8 cellular contexts compared by ENCODE assay signal in the genomic region with DNA sequence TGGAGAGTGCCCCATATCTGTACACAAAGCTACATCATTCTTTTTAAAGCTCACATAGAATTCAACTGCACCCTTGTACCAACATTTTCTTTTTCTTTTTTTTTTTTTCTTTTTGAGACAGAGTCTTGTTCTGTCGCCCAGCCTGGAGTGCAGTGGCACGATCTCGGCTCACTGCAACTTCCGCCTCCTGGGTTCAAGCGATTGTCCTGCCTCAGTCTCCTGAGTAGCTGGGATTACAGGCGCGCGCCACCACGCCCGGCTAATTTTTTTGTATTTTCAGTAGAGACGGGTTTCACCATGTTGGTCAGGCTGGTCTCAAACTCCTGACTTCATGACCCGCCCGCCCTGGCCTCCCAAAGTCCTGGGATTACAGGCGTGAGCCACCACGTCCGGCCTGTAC. TPM values are rescaled to one million over a fixed set of nuclear protein-coding genes. Genes with fewer than 3 reads are reported as not detected.
DNase-seq lines count a peak whose midpoint lies in the region; ATAC-seq and TF ChIP-seq lines count a peak whose summit lies in the region.
"Not testable (repeated sequence)": the region's sequence is repeated elsewhere in the genome, so short reads cannot be mapped to it uniquely, and the experiment has no call there.

No MANE protein-coding gene starts in this region.

- not testable (repeated sequence) for DNase-seq in H9; RWPE2 (ENCODE audit: low spot score); activated naive CD4-positive, alpha-beta T cell treated with anti-CD3 and anti-CD28 coated beads for 36 hours; natural killer cell treated with Interleukin-12 subunit alpha and Interleukin-12 subunit beta and Interleukin-15 and Interleukin-18, amount 100 ng/mL, for 72 hours (ENCODE audit: low spot score); stimulated activated naive B cell treated with anti-CD40 and anti-IgM and Interleukin-4, amounts not matched to agents 10 μg/mL and 1 μg/mL and 100 μg/mL, for 72 hours

- not testable (repeated sequence) for H2BK5ac ChIP-seq in H9 (ENCODE audit: insufficient read length, low read length)

- not testable (repeated sequence) for H2BK15ac ChIP-seq in H9 (ENCODE audit: low read depth, low read length)

- ATAC-seq in RWPE2 (ENCODE audit: low read depth); natural killer cell treated with Interleukin-12 subunit alpha and Interleukin-12 subunit beta and Interleukin-15 and Interleukin-18, amount 100 ng/mL, for 72 hours; stimulated activated naive B cell treated with anti-CD40 and anti-IgM and Interleukin-4, amounts not matched to agents 10 μg/mL and 1 μg/mL and 100 μg/mL, for 72 hours (replicated peaks): not testable (repeated sequence)

- not testable (repeated sequence) for H3T11ph ChIP-seq in H9 (ENCODE audit: low read length)

- H3K4me1 ChIP-seq in ACC112 (ENCODE audit: control insufficient read depth, insufficient read depth, low read length, unreplicated experiment); H9 (ENCODE audit: insufficient read depth, low read length); RWPE2 (ENCODE audit: insufficient read depth, poor library complexity, severe bottlenecking); iPS-15b (ENCODE audit: control insufficient read depth, insufficient read depth, low read length): not testable (repeated sequence)
- H3K4me1 ChIP-seq in duodenal mucosa (ENCODE audit: control insufficient read depth in 1 of 2, insufficient read depth in 2 of 2, low read length in 2 of 2) = peaks cover 4 to 15% of the 10 kb centered on the region in 2 donors

- H4K8ac ChIP-seq in H9 (replicated peaks; ENCODE audit: insufficient read length, low read depth, low read length) = not testable (repeated sequence)

- not testable (repeated sequence) for H3K23me2 ChIP-seq in H9 (ENCODE audit: insufficient read length, low read depth, low read length, poor library complexity, severe bottlenecking)

- H4K91ac ChIP-seq in H9 (ENCODE audit: insufficient read length, low read depth, low read length) = not testable (repeated sequence)

- H4K5ac ChIP-seq in H9 (ENCODE audit: insufficient read length, low read depth, low read length) = not testable (repeated sequence)

- not testable (repeated sequence) for H3K27ac Mint-ChIP-seq in H9
- peak overlapping the region; percentile 66 for H3K27ac Mint-ChIP-seq in activated naive CD4-positive, alpha-beta T cell treated with anti-CD3 and anti-CD28 coated beads for 36 hours
- peak overlapping the region; percentile 77 to 78 for H3K27ac Mint-ChIP-seq in natural killer cell treated with Interleukin-12 subunit alpha and Interleukin-12 subunit beta and Interleukin-15 and Interleukin-18, amount 100 ng/mL, for 72 hours
- H3K27ac Mint-ChIP-seq in stimulated activated naive B cell treated with anti-CD40 and anti-IgM and Interleukin-4, amounts not matched to agents 10 μg/mL and 1 μg/mL and 100 μg/mL, for 72 hours = peak overlapping the region; percentile 98

- H3K9me3 Mint-ChIP-seq in H9 = peaks cover 7 to 13% of the 10 kb centered on the region in 2 experiments; a peak in 4 of 5 replicates
- H3K9me3 Mint-ChIP-seq in activated naive CD4-positive, alpha-beta T cell treated with anti-CD3 and anti-CD28 coated beads for 36 hours; natural killer cell treated with Interleukin-12 subunit alpha and Interleukin-12 subunit beta and Interleukin-15 and Interleukin-18, amount 100 ng/mL, for 72 hours: not testable (repeated sequence)
- peaks cover 10 to 20% of the 10 kb centered on the region in 2 donors for H3K9me3 Mint-ChIP-seq in stimulated activated naive B cell treated with anti-CD40 and anti-IgM and Interleukin-4, amounts not matched to agents 10 μg/mL and 1 μg/mL and 100 μg/mL, for 72 hours

- H3K23ac ChIP-seq in H9 (ENCODE audit: insufficient read length, low read depth, low read length) = not testable (repeated sequence)

- not testable (repeated sequence) for H3K14ac ChIP-seq in H9 (ENCODE audit: insufficient read depth, low read length)

- H3K36me3 ChIP-seq in ACC112 (ENCODE audit: insufficient read depth, low read length) (peaks cover 21% of the 10 kb centered on the region), RWPE2 (ENCODE audit: low read depth) (peaks cover 18% of the 10 kb centered on the region)
- not testable (repeated sequence) for H3K36me3 ChIP-seq in duodenal mucosa (ENCODE audit: control insufficient read depth in 1 of 2, insufficient read depth in 2 of 2, low read length in 2 of 2); iPS-15b (ENCODE audit: control insufficient read depth, insufficient read depth, low read length)

- not testable (repeated sequence) for H2BK20ac ChIP-seq in H9 (ENCODE audit: low read depth, low read length, poor library complexity, severe bottlenecking)

- H2BK12ac ChIP-seq in H9 (ENCODE audit: insufficient read length, low read depth, low read length) = not testable (repeated sequence)

- not testable (repeated sequence) for H3K27ac ChIP-seq in ACC112 (ENCODE audit: low read depth, low read length); H9 (ENCODE audit: insufficient read length, low read depth, low read length); duodenal mucosa (ENCODE audit: low read depth, low read length)
- peak overlapping the region; percentile 58 for H3K27ac ChIP-seq in RWPE2 (ENCODE audit: poor library complexity, severe bottlenecking)

- H3K9me3 ChIP-seq in H9 (ENCODE audit: control insufficient read depth, low read depth, low read length); RWPE2 (ENCODE audit: severe bottlenecking); duodenal mucosa (ENCODE audit: control insufficient read depth in 1 of 2, low read length in 2 of 2); iPS-15b (ENCODE audit: control insufficient read depth, insufficient read depth, low read length): not testable (repeated sequence)

- intact Hi-C loops in activated naive CD4-positive, alpha-beta T cell treated with anti-CD3 and anti-CD28 coated beads for 36 hours (cut with micrococcal nuclease) = loop anchor here (5.0 to 10.0 kb wide), 2 partner anchors 42 to 340 kb away; partner anchors contain the start of gene GATA2

- H3K18ac ChIP-seq in H9 (ENCODE audit: insufficient read length, low read depth, low read length) = not testable (repeated sequence)

- H3K4me3 ChIP-seq in ACC112 (ENCODE audit: low read depth, low read length) (peak overlapping the region; percentile 83), RWPE2 (ENCODE audit: severe bottlenecking) (peak overlapping the region; percentile 97), duodenal mucosa (ENCODE audit: low read depth in 1 of 2, low read length in 2 of 2) (peak overlapping the region; percentile 84 to 90), iPS-15b (ENCODE audit: low read depth, low read length) (peak overlapping the region; percentile 79)

- peaks cover 19 to 25% (median 19%) of the 10 kb centered on the region in 3 experiments for H3K36me3 Mint-ChIP-seq in H9 (ENCODE audit: insufficient read depth in 1 of 3, low read depth in 3 of 3)
- H3K36me3 Mint-ChIP-seq in activated naive CD4-positive, alpha-beta T cell treated with anti-CD3 and anti-CD28 coated beads for 36 hours (ENCODE audit: low read depth) = peaks cover 23% of the 10 kb centered on the region
- H3K36me3 Mint-ChIP-seq in natural killer cell treated with Interleukin-12 subunit alpha and Interleukin-12 subunit beta and Interleukin-15 and Interleukin-18, amount 100 ng/mL, for 72 hours = not testable (repeated sequence)
- peaks cover 30 to 38% of the 10 kb centered on the region in 2 donors for H3K36me3 Mint-ChIP-seq in stimulated activated naive B cell treated with anti-CD40 and anti-IgM and Interleukin-4, amounts not matched to agents 10 μg/mL and 1 μg/mL and 100 μg/mL, for 72 hours

- H4K20me1 ChIP-seq in H9 (ENCODE audit: control insufficient read depth, insufficient read depth, insufficient read length) = not testable (repeated sequence)

- H2AFZ ChIP-seq in ACC112 (ENCODE audit: low read length, unreplicated experiment) = peak overlapping the region; percentile 57
- not testable (repeated sequence) for H2AFZ ChIP-seq in H9 (ENCODE audit: low read length)

- H2BK120ac ChIP-seq in H9 (ENCODE audit: low read depth, low read length, poor library complexity, severe bottlenecking) = not testable (repeated sequence)

- H3K4me3 Mint-ChIP-seq in H9 = peak overlapping the region; percentile 75 to 89
- H3K4me3 Mint-ChIP-seq in activated naive CD4-positive, alpha-beta T cell treated with anti-CD3 and anti-CD28 coated beads for 36 hours = peak overlapping the region; percentile 89
- H3K4me3 Mint-ChIP-seq in natural killer cell treated with Interleukin-12 subunit alpha and Interleukin-12 subunit beta and Interleukin-15 and Interleukin-18, amount 100 ng/mL, for 72 hours = peak overlapping the region; percentile 86
- peak overlapping the region; percentile 91 to 95 for H3K4me3 Mint-ChIP-seq in stimulated activated naive B cell treated with anti-CD40 and anti-IgM and Interleukin-4, amounts not matched to agents 10 μg/mL and 1 μg/mL and 100 μg/mL, for 72 hours

- not testable (repeated sequence) for H3K56ac ChIP-seq in H9 (ENCODE audit: insufficient read length, low read depth, low read length)

- peak overlapping the region; percentile 46 for H3K9ac ChIP-seq in H9 (ENCODE audit: extremely low read depth, insufficient read length, low read length)
- peak overlapping the region; percentile 66 to 69 for H3K9ac ChIP-seq in duodenal mucosa (ENCODE audit: low read depth in 1 of 2, low read length in 2 of 2)
- H3K9ac ChIP-seq in iPS-15b (ENCODE audit: low read depth, low read length) = not testable (repeated sequence)

- not testable (repeated sequence) for H3K4me1 Mint-ChIP-seq in H9
- H3K4me1 Mint-ChIP-seq in activated naive CD4-positive, alpha-beta T cell treated with anti-CD3 and anti-CD28 coated beads for 36 hours (ENCODE audit: low read depth) = peaks cover 27% of the 10 kb centered on the region
- peaks cover 18 to 19% of the 10 kb centered on the region in 2 donors for H3K4me1 Mint-ChIP-seq in natural killer cell treated with Interleukin-12 subunit alpha and Interleukin-12 subunit beta and Interleukin-15 and Interleukin-18, amount 100 ng/mL, for 72 hours (ENCODE audit: low read depth in 2 of 2)
- peaks cover 22 to 23% of the 10 kb centered on the region in 2 donors for H3K4me1 Mint-ChIP-seq in stimulated activated naive B cell treated with anti-CD40 and anti-IgM and Interleukin-4, amounts not matched to agents 10 μg/mL and 1 μg/mL and 100 μg/mL, for 72 hours

- WGBS in H9 (ENCODE audit: extremely low coverage, insufficient read length, low lambda C conversion rate) = no CpG with 5 or more reads among the region's 16 CpGs

- peaks cover 11% of the 10 kb centered on the region for H3K27me3 Mint-ChIP-seq in H9 (ENCODE audit: low read depth)
- not testable (repeated sequence) for H3K27me3 Mint-ChIP-seq in activated naive CD4-positive, alpha-beta T cell treated with anti-CD3 and anti-CD28 coated beads for 36 hours (ENCODE audit: low read depth); natural killer cell treated with Interleukin-12 subunit alpha and Interleukin-12 subunit beta and Interleukin-15 and Interleukin-18, amount 100 ng/mL, for 72 hours; stimulated activated naive B cell treated with anti-CD40 and anti-IgM and Interleukin-4, amounts not matched to agents 10 μg/mL and 1 μg/mL and 100 μg/mL, for 72 hours

- TF ChIP-seq CTCF in H9 (conservative IDR thresholded peaks at IDR 0.05); RWPE2 (IDR thresholded peaks at IDR 0.05; ENCODE audit: poor library complexity, severe bottlenecking): not testable (repeated sequence)

- not testable (repeated sequence) for H3K79me1 ChIP-seq in H9 (ENCODE audit: insufficient read depth, low read depth, low read length, poor library complexity, severe bottlenecking)

- H3K4ac ChIP-seq in H9 (ENCODE audit: low read depth, low read length) = not testable (repeated sequence)

- CTCF ChIA-PET in activated naive CD4-positive, alpha-beta T cell treated with anti-CD3 and anti-CD28 coated beads for 36 hours (lab: Charles Lee) = interaction anchor here (1.0 to 1.5 kb wide), 3 partner anchors 21 to 64 kb away, joined by 3 to 4 read pairs (median 3); no protein-coding TSS in a partner anchor

- peaks cover 17% of the 10 kb centered on the region for H3K79me2 ChIP-seq in ACC112 (ENCODE audit: control insufficient read depth, insufficient read depth, low read length, unreplicated experiment)
- not testable (repeated sequence) for H3K79me2 ChIP-seq in H9 (ENCODE audit: insufficient read depth, low read length)

- not testable (repeated sequence) for H2AK5ac ChIP-seq in H9 (ENCODE audit: insufficient read length, low read length)

- not testable (repeated sequence) for H3K27me3 ChIP-seq in ACC112 (ENCODE audit: insufficient read depth, low read length); H9 (ENCODE audit: insufficient read depth, low read length); RWPE2 (ENCODE audit: insufficient read depth, poor library complexity, severe bottlenecking); duodenal mucosa (ENCODE audit: control insufficient read depth in 1 of 2, insufficient read depth in 2 of 2, low read length in 2 of 2); iPS-15b (ENCODE audit: control insufficient read depth, insufficient read depth, low read length)

- peak overlapping the region; percentile 32 for H3K4me2 ChIP-seq in H9 (ENCODE audit: insufficient read depth, insufficient read length, low read length)

RNA-seq across cellular contexts. Expression of gene EEFSEC, which starts 1.1 kb away (rescaled TPM):
- 9.5 and 10.2 TPM in 2 replicates for total RNA-seq in H9 (2021)
- total RNA-seq in activated naive CD4-positive, alpha-beta T cell treated with anti-CD3 and anti-CD28 coated beads for 36 hours = 10 to 100 TPM; 11.0 to 11.6 TPM
- 10 to 100 TPM; 20.8 to 32.7 TPM for total RNA-seq in natural killer cell treated with Interleukin-12 subunit alpha and Interleukin-12 subunit beta and Interleukin-15 and Interleukin-18, amount 100 ng/mL, for 72 hours

RNA-seq across cellular contexts. Expression of gene RUVBL1, which starts 30.7 kb away (rescaled TPM):
- total RNA-seq in H9 (2021) = 99.6 and 99.7 TPM in 2 replicates
- 10 to 100 TPM; 71.6 to 73.1 TPM for total RNA-seq in activated naive CD4-positive, alpha-beta T cell treated with anti-CD3 and anti-CD28 coated beads for 36 hours
- 10 to 100 TPM; 46.6 to 93.0 TPM for total RNA-seq in natural killer cell treated with Interleukin-12 subunit alpha and Interleukin-12 subunit beta and Interleukin-15 and Interleukin-18, amount 100 ng/mL, for 72 hours
